Comparison of ENCODE assay signal across 1 cellular context in the genomic region with DNA sequence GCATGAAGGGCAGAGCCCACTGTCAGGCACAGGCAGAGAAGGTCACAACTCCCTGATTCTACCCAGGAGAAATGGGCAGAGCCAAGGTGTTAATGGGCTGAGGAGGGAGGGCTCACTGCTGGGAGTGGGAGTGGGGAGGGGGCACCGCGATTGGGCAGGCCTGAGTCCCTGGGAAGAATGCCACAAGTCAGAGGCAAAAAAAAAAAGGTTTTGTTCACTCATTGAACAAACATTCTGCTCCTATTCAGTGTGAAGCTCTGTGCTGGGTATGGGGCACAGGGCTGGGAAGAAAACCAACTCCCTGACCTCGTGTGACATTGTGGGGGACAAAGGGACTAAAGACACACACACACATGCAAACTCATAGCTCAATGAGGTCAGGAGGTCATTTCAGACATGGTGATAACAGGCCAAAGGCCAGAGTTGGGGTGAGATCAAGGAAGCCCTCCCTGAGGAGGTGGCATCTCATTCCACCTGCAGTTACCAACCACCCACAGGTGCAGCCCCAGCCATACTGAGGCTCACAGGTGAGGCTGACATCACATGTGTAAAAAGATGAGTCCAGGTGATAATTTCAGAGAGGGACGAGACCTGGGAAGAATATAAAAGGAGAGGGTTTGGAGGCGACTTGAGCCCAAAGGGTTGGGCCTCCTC.
TF ChIP-seq lines count a peak whose summit lies in the region.

No MANE protein-coding gene starts in this region.

TF ChIP-seq in H1, 55 proteins besides CTCF, POLR2A, EP300 and RAD21:
- TF ChIP-seq SAP30 (IDR thresholded peaks at IDR 0.05; ENCODE audit: insufficient read depth, insufficient replicate concordance, low read length) = no peak
